In the genomic region with DNA sequence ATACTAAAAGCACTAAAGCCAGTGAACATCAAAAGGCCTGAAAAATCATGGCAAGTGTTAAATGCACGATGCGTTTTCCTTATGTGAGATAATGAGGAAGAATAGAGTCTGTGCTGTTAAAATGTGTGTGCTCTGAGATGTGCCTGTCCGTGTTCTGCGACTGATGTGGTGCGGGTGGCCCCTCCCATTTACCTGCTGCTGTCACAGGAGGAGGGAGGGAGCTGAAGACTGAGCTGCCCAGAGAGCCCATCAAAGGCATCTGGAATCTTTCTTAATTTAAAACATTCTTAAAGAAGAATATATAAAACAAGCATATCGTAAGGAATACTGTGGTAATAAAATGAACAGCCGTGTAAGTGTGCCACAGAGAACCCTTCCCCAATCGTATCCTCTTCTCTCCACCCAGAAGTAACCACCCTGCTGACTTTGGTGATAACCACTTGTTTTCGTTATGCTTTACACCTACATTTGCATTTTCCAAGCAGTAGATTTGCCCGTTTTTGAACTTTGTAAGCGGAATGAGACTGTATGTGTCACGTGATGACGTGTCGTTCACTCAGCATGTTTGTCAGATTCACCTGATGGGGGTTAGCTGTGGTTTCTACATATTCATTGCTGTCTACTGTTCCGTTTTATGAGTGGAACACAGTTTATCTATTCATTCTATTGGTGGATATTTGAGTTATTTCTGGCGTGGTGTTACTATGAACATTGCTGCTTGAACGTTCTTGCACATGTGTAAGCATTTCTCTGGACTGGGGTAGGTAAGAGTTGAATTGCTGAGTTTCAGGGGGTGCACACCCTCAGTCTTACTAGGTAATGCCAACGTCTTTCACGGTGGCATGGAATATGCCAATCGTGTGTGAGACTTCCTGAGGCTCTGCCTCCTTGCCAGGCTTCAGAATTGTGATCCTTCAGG, we compare ENCODE assay signal across 1 cellular context.
TF ChIP-seq lines count a peak whose summit lies in the region.

No MANE protein-coding gene starts in this region.

TF ChIP-seq in SK-N-SH, 30 proteins besides CTCF, POLR2A, EP300 and RAD21 (continued from another document):
- TF ChIP-seq, protein P1, sequence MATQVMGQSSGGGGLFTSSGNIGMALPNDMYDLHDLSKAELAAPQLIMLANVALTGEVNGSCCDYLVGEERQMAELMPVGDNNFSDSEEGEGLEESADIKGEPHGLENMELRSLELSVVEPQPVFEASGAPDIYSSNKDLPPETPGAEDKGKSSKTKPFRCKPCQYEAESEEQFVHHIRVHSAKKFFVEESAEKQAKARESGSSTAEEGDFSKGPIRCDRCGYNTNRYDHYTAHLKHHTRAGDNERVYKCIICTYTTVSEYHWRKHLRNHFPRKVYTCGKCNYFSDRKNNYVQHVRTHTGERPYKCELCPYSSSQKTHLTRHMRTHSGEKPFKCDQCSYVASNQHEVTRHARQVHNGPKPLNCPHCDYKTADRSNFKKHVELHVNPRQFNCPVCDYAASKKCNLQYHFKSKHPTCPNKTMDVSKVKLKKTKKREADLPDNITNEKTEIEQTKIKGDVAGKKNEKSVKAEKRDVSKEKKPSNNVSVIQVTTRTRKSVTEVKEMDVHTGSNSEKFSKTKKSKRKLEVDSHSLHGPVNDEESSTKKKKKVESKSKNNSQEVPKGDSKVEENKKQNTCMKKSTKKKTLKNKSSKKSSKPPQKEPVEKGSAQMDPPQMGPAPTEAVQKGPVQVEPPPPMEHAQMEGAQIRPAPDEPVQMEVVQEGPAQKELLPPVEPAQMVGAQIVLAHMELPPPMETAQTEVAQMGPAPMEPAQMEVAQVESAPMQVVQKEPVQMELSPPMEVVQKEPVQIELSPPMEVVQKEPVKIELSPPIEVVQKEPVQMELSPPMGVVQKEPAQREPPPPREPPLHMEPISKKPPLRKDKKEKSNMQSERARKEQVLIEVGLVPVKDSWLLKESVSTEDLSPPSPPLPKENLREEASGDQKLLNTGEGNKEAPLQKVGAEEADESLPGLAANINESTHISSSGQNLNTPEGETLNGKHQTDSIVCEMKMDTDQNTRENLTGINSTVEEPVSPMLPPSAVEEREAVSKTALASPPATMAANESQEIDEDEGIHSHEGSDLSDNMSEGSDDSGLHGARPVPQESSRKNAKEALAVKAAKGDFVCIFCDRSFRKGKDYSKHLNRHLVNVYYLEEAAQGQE (IDR thresholded peaks at IDR 0.05; ENCODE audit: low read depth, low read length) = no peak
- TF ChIP-seq MEF2A (IDR thresholded peaks at IDR 0.05; ENCODE audit: borderline replicate concordance, low read depth) (no peak), MXI1 (IDR thresholded peaks at IDR 0.05; ENCODE audit: low read depth, low read length) (no peak), GABPA (IDR thresholded peaks at IDR 0.05; ENCODE audit: low read depth) (no peak), FOXJ3 (CRISPR knock-in tag; IDR thresholded peaks at IDR 0.05) (no peak), GATA2 (CRISPR knock-in tag; IDR thresholded peaks at IDR 0.05) (no peak), MAX (IDR thresholded peaks at IDR 0.05; ENCODE audit: low read depth) (no peak), TEAD4 (IDR thresholded peaks at IDR 0.05; ENCODE audit: borderline replicate concordance, insufficient read depth) (no peak)
TF ChIP-seq in SK-N-SH: peak in this region for 0.
